Comparison of ENCODE assay signal across 1 cellular context in the genomic region with DNA sequence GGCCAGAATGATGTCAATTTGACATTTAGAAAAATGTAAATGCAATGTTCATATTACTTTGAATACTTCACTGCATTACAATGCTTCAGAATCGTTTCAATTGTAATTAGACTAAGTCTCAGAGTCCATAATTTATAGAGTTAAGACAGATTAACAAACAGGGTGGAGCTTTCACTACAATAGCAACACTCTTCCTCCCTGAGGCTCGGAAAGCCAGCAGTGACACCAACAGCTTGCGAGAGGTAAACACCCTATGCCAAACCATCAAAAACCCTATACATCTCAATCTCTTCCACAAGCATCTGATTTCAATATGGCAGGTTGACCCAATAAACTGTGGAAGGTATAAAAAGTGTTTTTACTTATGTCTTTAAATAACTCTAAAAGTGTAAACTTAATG.
TF ChIP-seq lines count a peak whose summit lies in the region.

No MANE protein-coding gene starts in this region.

TF ChIP-seq in H1, 55 proteins besides CTCF, POLR2A, EP300 and RAD21 (continued from another document):
- TF ChIP-seq, protein P1, sequence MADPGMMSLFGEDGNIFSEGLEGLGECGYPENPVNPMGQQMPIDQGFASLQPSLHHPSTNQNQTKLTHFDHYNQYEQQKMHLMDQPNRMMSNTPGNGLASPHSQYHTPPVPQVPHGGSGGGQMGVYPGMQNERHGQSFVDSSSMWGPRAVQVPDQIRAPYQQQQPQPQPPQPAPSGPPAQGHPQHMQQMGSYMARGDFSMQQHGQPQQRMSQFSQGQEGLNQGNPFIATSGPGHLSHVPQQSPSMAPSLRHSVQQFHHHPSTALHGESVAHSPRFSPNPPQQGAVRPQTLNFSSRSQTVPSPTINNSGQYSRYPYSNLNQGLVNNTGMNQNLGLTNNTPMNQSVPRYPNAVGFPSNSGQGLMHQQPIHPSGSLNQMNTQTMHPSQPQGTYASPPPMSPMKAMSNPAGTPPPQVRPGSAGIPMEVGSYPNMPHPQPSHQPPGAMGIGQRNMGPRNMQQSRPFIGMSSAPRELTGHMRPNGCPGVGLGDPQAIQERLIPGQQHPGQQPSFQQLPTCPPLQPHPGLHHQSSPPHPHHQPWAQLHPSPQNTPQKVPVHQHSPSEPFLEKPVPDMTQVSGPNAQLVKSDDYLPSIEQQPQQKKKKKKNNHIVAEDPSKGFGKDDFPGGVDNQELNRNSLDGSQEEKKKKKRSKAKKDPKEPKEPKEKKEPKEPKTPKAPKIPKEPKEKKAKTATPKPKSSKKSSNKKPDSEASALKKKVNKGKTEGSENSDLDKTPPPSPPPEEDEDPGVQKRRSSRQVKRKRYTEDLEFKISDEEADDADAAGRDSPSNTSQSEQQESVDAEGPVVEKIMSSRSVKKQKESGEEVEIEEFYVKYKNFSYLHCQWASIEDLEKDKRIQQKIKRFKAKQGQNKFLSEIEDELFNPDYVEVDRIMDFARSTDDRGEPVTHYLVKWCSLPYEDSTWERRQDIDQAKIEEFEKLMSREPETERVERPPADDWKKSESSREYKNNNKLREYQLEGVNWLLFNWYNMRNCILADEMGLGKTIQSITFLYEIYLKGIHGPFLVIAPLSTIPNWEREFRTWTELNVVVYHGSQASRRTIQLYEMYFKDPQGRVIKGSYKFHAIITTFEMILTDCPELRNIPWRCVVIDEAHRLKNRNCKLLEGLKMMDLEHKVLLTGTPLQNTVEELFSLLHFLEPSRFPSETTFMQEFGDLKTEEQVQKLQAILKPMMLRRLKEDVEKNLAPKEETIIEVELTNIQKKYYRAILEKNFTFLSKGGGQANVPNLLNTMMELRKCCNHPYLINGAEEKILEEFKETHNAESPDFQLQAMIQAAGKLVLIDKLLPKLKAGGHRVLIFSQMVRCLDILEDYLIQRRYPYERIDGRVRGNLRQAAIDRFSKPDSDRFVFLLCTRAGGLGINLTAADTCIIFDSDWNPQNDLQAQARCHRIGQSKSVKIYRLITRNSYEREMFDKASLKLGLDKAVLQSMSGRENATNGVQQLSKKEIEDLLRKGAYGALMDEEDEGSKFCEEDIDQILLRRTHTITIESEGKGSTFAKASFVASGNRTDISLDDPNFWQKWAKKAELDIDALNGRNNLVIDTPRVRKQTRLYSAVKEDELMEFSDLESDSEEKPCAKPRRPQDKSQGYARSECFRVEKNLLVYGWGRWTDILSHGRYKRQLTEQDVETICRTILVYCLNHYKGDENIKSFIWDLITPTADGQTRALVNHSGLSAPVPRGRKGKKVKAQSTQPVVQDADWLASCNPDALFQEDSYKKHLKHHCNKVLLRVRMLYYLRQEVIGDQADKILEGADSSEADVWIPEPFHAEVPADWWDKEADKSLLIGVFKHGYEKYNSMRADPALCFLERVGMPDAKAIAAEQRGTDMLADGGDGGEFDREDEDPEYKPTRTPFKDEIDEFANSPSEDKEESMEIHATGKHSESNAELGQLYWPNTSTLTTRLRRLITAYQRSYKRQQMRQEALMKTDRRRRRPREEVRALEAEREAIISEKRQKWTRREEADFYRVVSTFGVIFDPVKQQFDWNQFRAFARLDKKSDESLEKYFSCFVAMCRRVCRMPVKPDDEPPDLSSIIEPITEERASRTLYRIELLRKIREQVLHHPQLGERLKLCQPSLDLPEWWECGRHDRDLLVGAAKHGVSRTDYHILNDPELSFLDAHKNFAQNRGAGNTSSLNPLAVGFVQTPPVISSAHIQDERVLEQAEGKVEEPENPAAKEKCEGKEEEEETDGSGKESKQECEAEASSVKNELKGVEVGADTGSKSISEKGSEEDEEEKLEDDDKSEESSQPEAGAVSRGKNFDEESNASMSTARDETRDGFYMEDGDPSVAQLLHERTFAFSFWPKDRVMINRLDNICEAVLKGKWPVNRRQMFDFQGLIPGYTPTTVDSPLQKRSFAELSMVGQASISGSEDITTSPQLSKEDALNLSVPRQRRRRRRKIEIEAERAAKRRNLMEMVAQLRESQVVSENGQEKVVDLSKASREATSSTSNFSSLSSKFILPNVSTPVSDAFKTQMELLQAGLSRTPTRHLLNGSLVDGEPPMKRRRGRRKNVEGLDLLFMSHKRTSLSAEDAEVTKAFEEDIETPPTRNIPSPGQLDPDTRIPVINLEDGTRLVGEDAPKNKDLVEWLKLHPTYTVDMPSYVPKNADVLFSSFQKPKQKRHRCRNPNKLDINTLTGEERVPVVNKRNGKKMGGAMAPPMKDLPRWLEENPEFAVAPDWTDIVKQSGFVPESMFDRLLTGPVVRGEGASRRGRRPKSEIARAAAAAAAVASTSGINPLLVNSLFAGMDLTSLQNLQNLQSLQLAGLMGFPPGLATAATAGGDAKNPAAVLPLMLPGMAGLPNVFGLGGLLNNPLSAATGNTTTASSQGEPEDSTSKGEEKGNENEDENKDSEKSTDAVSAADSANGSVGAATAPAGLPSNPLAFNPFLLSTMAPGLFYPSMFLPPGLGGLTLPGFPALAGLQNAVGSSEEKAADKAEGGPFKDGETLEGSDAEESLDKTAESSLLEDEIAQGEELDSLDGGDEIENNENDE (IDR thresholded peaks at IDR 0.05; ENCODE audit: insufficient replicate concordance, low read length), result no peak
- TF ChIP-seq POLR2AphosphoS5 (IDR thresholded peaks at IDR 0.05; ENCODE audit: low read depth, low read length) (no peak), NRF1 (IDR thresholded peaks at IDR 0.05; ENCODE audit: low read depth, low read length) (no peak), BCL11A (IDR thresholded peaks at IDR 0.05; ENCODE audit: low read depth in 2 of 2, low read length in 2 of 2) (no peak), TAF7 (optimal IDR thresholded peaks at IDR 0.05; ENCODE audit: borderline replicate concordance, low read depth, low read length) (no peak), RBBP5 (IDR thresholded peaks at IDR 0.05; ENCODE audit: borderline replicate concordance, low read depth, low read length) (no peak), EZH2 (IDR thresholded peaks at IDR 0.05; ENCODE audit: low read depth, low read length, severe bottlenecking) (no peak), RNF2 (IDR thresholded peaks at IDR 0.05; ENCODE audit: borderline replicate concordance, low read depth, low read length, missing control alignments, poor library complexity, severe bottlenecking) (no peak), KDM1A (IDR thresholded peaks at IDR 0.05; ENCODE audit: borderline replicate concordance, low read length) (no peak), GTF2F1 (IDR thresholded peaks at IDR 0.05; ENCODE audit: borderline replicate concordance, low read depth, low read length) (no peak), CHD1 (IDR thresholded peaks at IDR 0.05; ENCODE audit: low read depth, low read length) (no peak), PHF8 (conservative IDR thresholded peaks at IDR 0.05; ENCODE audit: low read depth, low read length) (no peak), CREB1 (IDR thresholded peaks at IDR 0.05) (no peak)
- TF ChIP-seq, protein P2, sequence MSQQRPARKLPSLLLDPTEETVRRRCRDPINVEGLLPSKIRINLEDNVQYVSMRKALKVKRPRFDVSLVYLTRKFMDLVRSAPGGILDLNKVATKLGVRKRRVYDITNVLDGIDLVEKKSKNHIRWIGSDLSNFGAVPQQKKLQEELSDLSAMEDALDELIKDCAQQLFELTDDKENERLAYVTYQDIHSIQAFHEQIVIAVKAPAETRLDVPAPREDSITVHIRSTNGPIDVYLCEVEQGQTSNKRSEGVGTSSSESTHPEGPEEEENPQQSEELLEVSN (IDR thresholded peaks at IDR 0.05), result no peak
